In the genomic region with DNA sequence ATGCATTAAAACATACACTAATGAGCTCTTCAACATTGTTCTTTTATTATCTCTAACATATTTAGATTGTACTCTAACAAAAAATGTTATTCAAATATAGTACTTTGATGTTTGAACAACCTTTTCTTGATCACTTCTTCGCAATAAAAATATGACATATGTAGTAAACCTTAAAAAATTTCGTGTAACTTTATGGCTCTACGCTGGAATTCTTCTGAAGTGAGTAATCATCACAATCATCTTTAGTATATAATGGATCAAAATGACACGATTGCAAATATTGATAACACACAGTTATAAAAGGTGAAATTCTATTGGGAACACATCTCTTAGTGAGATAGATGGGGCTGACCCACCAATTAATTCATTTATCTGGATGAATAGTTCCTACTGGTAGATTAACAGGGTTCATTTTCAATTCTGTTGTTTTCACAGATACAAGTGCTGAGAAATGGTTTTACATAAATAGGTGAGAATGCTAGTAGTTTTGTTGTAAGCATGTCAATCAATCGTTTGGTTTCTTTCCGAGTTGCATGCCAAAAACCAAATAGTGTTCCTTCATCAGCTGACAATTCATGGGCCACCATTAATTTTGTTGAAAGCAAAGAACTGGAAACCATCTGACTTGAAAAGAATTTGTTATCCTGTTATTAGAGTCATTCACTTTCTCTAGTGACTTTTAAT, we compare ENCODE assay signal across 8 cellular contexts.
DNase-seq lines count a peak whose midpoint lies in the region; ATAC-seq and TF ChIP-seq lines count a peak whose summit lies in the region.

No MANE protein-coding gene starts in this region.

- peaks cover 41% of the 10 kb centered on the region for H3K79me2 ChIP-seq in OCI-LY3 (ENCODE audit: low read length)

- peak overlapping the region; percentile 79 for H3K4me2 ChIP-seq in OCI-LY3 (ENCODE audit: low read length)

- DNase-seq in ELR (ENCODE audit: low read depth): peak; percentile 38
- DNase-seq in activated effector memory CD4-positive, alpha-beta T cell treated with anti-CD3 and anti-CD28 coated beads, Interleukin-2, amount 50 U/mL, for 16 hours: no peak
- DNase-seq in nucleus accumbens (lab: John Stamatoyannopoulos, UW): no peak
- no peak for DNase-seq in cortex of kidney (lab: John Stamatoyannopoulos, UW)

- H3K4me1 ChIP-seq in OCI-LY3 (ENCODE audit: low read length): peaks cover 5% of the 10 kb centered on the region
- peaks cover 12% of the 10 kb centered on the region for H3K4me1 ChIP-seq in endocrine pancreas (ENCODE audit: control insufficient read depth, insufficient read depth, low read length)
- peaks cover 23 to 26% of the 10 kb centered on the region in 2 experiments for H3K4me1 ChIP-seq in neutrophil (ENCODE audit: control insufficient read depth in 1 of 2, insufficient read depth in 1 of 2, low read depth in 1 of 2, low read length in 1 of 2)

- no peaks in the 10 kb centered on the region for H3K9me3 ChIP-seq in OCI-LY3 (ENCODE audit: insufficient read depth, low read length)
- H3K9me3 ChIP-seq in endocrine pancreas (ENCODE audit: control insufficient read depth, low read length): no peaks in the 10 kb centered on the region
- H3K9me3 ChIP-seq in neutrophil: no peaks in the 10 kb centered on the region

- H4K20me1 ChIP-seq in OCI-LY3 (ENCODE audit: insufficient read depth, low read length): no peaks in the 10 kb centered on the region

- no peak for ATAC-seq in GM18519 (IDR thresholded peaks at IDR 0.05; ENCODE audit: low FRiP score, unreplicated experiment)

- peak overlapping the region; percentile 95 for H3K9ac ChIP-seq in OCI-LY3 (ENCODE audit: low read length)
- H3K9ac ChIP-seq in endocrine pancreas (ENCODE audit: control insufficient read depth, insufficient read depth, low read length): no peak overlapping the region

- no peak overlapping the region for H2AFZ ChIP-seq in OCI-LY3 (ENCODE audit: low read depth, low read length)

- H3K27me3 ChIP-seq in OCI-LY3 (ENCODE audit: low read depth, low read length) (no peaks in the 10 kb centered on the region), endocrine pancreas (ENCODE audit: control insufficient read depth, insufficient read depth, low read length) (no peaks in the 10 kb centered on the region), neutrophil (no peaks in the 10 kb centered on the region)

- H3K36me3 ChIP-seq in OCI-LY3 (replicated peaks; ENCODE audit: low read depth, low read length): peaks cover 10% of the 10 kb centered on the region
- H3K36me3 ChIP-seq in endocrine pancreas (ENCODE audit: control insufficient read depth, insufficient read depth, low read length): no peaks in the 10 kb centered on the region
- H3K36me3 ChIP-seq in neutrophil: peaks cover 16% of the 10 kb centered on the region

- TF ChIP-seq CTCF in OCI-LY3 (IDR thresholded peaks at IDR 0.05; ENCODE audit: low read depth, low read length) (no peak), neutrophil (IDR thresholded peaks at IDR 0.05) (no peak)

- H3K4me3 ChIP-seq in OCI-LY3 (ENCODE audit: low read length) (peak overlapping the region; percentile 100), endocrine pancreas (ENCODE audit: control insufficient read depth, insufficient read depth, low read length) (peak overlapping the region; percentile 97), neutrophil (ENCODE audit: low read depth in 1 of 2, low read length in 1 of 2) (peak overlapping the region; percentile 76 to 99)

- H3K27ac ChIP-seq in OCI-LY3 (ENCODE audit: low read length) (0 out of 2 replicates have a peak overlapping the region, but pooled peaks have one; percentile 91), neutrophil (peak overlapping the region; percentile 92)
